23 cellular contexts compared by ENCODE assay signal in genomic region chr15:72858205-72858604, GRCh38.
"Had no signal": no experiment of that assay in that cellular context is flagged by ENCODE, and none has a peak within 500 bp of the region (broad histone marks: within the 10 kb centered on the region; RNA-seq: fewer than 3 reads in every experiment).

No MANE protein-coding gene starts in this region.

- H3K36me3 ChIP-seq: neutrophil, ovary, right lobe of liver, sigmoid colon, stomach, thoracic aorta, tibial artery, transverse colon, upper lobe of left lung, uterus had no signal

- FAIRE-seq: small intestine had no signal

- H3K27ac ChIP-seq: neutrophil, ovary, parathyroid adenoma, psoas muscle, right lobe of liver, sigmoid colon, stomach, thoracic aorta, tibial artery, upper lobe of left lung, uterus had no signal

- H3K79me2 ChIP-seq: parathyroid adenoma had no signal

- H3K4me1 ChIP-seq: parathyroid adenoma, psoas muscle, right lobe of liver, sigmoid colon, stomach, tibial artery, upper lobe of left lung, uterus had no signal

- DNase-seq: naive B cell; naive thymus-derived CD8-positive, alpha-beta T cell; nephron progenitor cell; ovary; psoas muscle; right cardiac atrium; right lobe of liver; sigmoid colon; stimulated activated CD4-positive, alpha-beta T cell treated with anti-CD3 and anti-CD28 coated beads, Interleukin-15, amount 100 ng/mL, for 24 hours; stimulated activated CD4-positive, alpha-beta T cell treated with anti-CD3 and anti-CD28 coated beads, Interleukin-2, amount 100 ng/mL, for 24 hours; stimulated activated CD4-positive, alpha-beta T cell treated with anti-CD3 and anti-CD28 coated beads, Interleukin-2, amount 100 ng/mL, for 48 hours; stimulated activated CD4-positive, alpha-beta T cell treated with anti-CD3 and anti-CD28 coated beads, Interleukin-4, amount 100 ng/mL, for 24 hours; stimulated activated naive B cell treated with anti-CD40 and anti-IgM and Interleukin-4, amounts not matched to agents 10 μg/mL and 1 μg/mL and 100 μg/mL, for 72 hours; stimulated activated naive CD4-positive, alpha-beta T cell treated with Interleukin-2 at 50 U/mL for 16 hours; stomach; tibial artery; transverse colon; upper lobe of left lung; uterus had no signal

- H3K4me3 ChIP-seq: ovary, psoas muscle, right lobe of liver, sigmoid colon, stomach, thoracic aorta, tibial artery, transverse colon, upper lobe of left lung, uterus had no signal

- H2AFZ ChIP-seq: parathyroid adenoma had no signal

- H3K9ac ChIP-seq: parathyroid adenoma had no signal

- H3K27me3 ChIP-seq: ovary, right lobe of liver, sigmoid colon, tibial artery, transverse colon, upper lobe of left lung, uterus had no signal

- H3K9me3 ChIP-seq: neutrophil, ovary, psoas muscle, right lobe of liver, sigmoid colon, stomach, thoracic aorta, tibial artery, transverse colon, upper lobe of left lung, uterus had no signal
